30 cellular contexts compared by ENCODE assay signal in genomic region chr3:150145659-150146058, GRCh38.
DNase-seq lines count a peak whose midpoint lies in the region; ATAC-seq and TF ChIP-seq lines count a peak whose summit lies in the region.
"Had no signal": no experiment of that assay in that cellular context is flagged by ENCODE, and none has a peak within 500 bp of the region (broad histone marks: within the 10 kb centered on the region; RNA-seq: fewer than 3 reads in every experiment).

No MANE protein-coding gene starts in this region.

- no peak overlapping the region for H3K9ac ChIP-seq in mesenchymal stem cell (ENCODE audit: low read length)
- no peak overlapping the region for H3K9ac ChIP-seq in stomach smooth muscle (ENCODE audit: low read length in 2 of 2)
- no peak overlapping the region for H3K9ac ChIP-seq in mammary epithelial cell (ENCODE audit: insufficient read depth, low read length)

- no peaks in the 10 kb centered on the region for H3K79me1 ChIP-seq in mesenchymal stem cell (replicated peaks; ENCODE audit: low read length, poor library complexity, severe bottlenecking)

- H3K27ac ChIP-seq in esophagus muscularis mucosa (replicated peaks in 1 of 4) (no peak overlapping the region), mesenchymal stem cell (ENCODE audit: low read length, poor library complexity, severe bottlenecking) (no peak overlapping the region), stomach smooth muscle (ENCODE audit: low read length) (peak overlapping the region; percentile 91), mammary epithelial cell (ENCODE audit: insufficient read depth, low read depth, low read length) (no peak overlapping the region), tibial nerve (no peak overlapping the region)
- H3K27ac ChIP-seq: adrenal gland, cardiac muscle cell, right lobe of liver, suprapubic skin had no signal

- no peak overlapping the region for H2BK12ac ChIP-seq in mesenchymal stem cell (ENCODE audit: low read length in 2 of 2)

- H3K14ac ChIP-seq in mesenchymal stem cell (ENCODE audit: low read length in 2 of 2) = no peak overlapping the region

- H3K23ac ChIP-seq in mesenchymal stem cell (ENCODE audit: low read length in 2 of 2) = no peak overlapping the region

- TF ChIP-seq POLR2A in esophagus muscularis mucosa (IDR thresholded peaks at IDR 0.05; ENCODE audit: low read depth) = no peak
- TF ChIP-seq POLR2A in tibial nerve (IDR thresholded peaks at IDR 0.05) = no peak
- no peak for TF ChIP-seq POLR2A in GM18505 (IDR thresholded peaks at IDR 0.05; ENCODE audit: borderline replicate concordance, extremely low read depth, insufficient read depth, insufficient read length)

- H3K4me1 ChIP-seq in esophagus muscularis mucosa (peaks cover 3 to 15% (median 8%) of the 10 kb centered on the region in 4 donors), mesenchymal stem cell (ENCODE audit: control insufficient read depth, insufficient read depth, low read depth, low read length) (peaks cover 11% of the 10 kb centered on the region), stomach smooth muscle (ENCODE audit: control insufficient read depth, insufficient read depth, low read length) (peaks cover 13% of the 10 kb centered on the region), mammary epithelial cell (ENCODE audit: insufficient read depth, low read length) (peaks cover 27% of the 10 kb centered on the region), tibial nerve (no peaks in the 10 kb centered on the region)
- H3K4me1 ChIP-seq: adrenal gland, BE2C, right lobe of liver, suprapubic skin had no signal

- no peak overlapping the region for H2BK15ac ChIP-seq in mesenchymal stem cell (ENCODE audit: low read depth, poor library complexity, severe bottlenecking)

- intact Hi-C loops in esophagus muscularis mucosa (cut with DNase I) = no loop called here
- intact Hi-C loops in mammary epithelial cell (cut with micrococcal nuclease) = loop anchor here (5.0 kb wide), 1 partner anchor 63 kb away; no protein-coding TSS in a partner anchor

- H2BK120ac ChIP-seq in mesenchymal stem cell (ENCODE audit: low read depth, low read length) = no peak overlapping the region

- H3K9me3 ChIP-seq in esophagus muscularis mucosa = no peaks in the 10 kb centered on the region
- H3K9me3 ChIP-seq in mesenchymal stem cell (ENCODE audit: control insufficient read depth, low read length) = no peaks in the 10 kb centered on the region
- no peaks in the 10 kb centered on the region for H3K9me3 ChIP-seq in stomach smooth muscle (ENCODE audit: control insufficient read depth in 2 of 2, low read length in 2 of 2)
- no peaks in the 10 kb centered on the region for H3K9me3 ChIP-seq in mammary epithelial cell (replicated peaks; ENCODE audit: insufficient read depth, low read length)
- no peaks in the 10 kb centered on the region for H3K9me3 ChIP-seq in tibial nerve
- H3K9me3 ChIP-seq: adrenal gland, BE2C, right lobe of liver, suprapubic skin had no signal

- H2AK5ac ChIP-seq in mesenchymal stem cell (ENCODE audit: low read length, severe bottlenecking) = no peak overlapping the region

- no peaks in the 10 kb centered on the region for H3K79me2 ChIP-seq in mammary epithelial cell (ENCODE audit: insufficient read depth, low read length)

- H3K4me3 ChIP-seq in esophagus muscularis mucosa (no peak overlapping the region), mesenchymal stem cell (ENCODE audit: insufficient read depth in 1 of 2, low read depth in 1 of 2, low read length in 2 of 2) (no peak overlapping the region), stomach smooth muscle (ENCODE audit: low read length in 2 of 2) (no peak overlapping the region), mammary epithelial cell (replicated peaks in 1 of 3; ENCODE audit: insufficient read depth in 1 of 3, low read depth in 2 of 3, low read length in 3 of 3) (no peak overlapping the region), tibial nerve (no peak overlapping the region)
- H3K4me3 ChIP-seq: adrenal gland, cardiac muscle cell, GM12878, lung, right lobe of liver, suprapubic skin had no signal

- TF ChIP-seq CTCF in esophagus muscularis mucosa (IDR thresholded peaks at IDR 0.05) = no peak
- no peak for TF ChIP-seq CTCF in mammary epithelial cell (conservative IDR thresholded peaks at IDR 0.05 in 1 of 2, IDR thresholded peaks at IDR 0.05 in 1 of 2; ENCODE audit: extremely low read depth in 1 of 2, insufficient read depth in 1 of 2, low read depth in 1 of 2, low read length in 2 of 2)
- no peak for TF ChIP-seq CTCF in tibial nerve (IDR thresholded peaks at IDR 0.05)

- peak; percentile 66 for DNase-seq in M059J (ENCODE audit: low read depth)
- DNase-seq in esophagus muscularis mucosa (ENCODE audit: extremely low spot score) = peak; percentile 64
- peak; percentile 68 for DNase-seq in mesenchymal stem cell
- no peak for DNase-seq in mammary epithelial cell
- no peak for DNase-seq in tibial nerve (ENCODE audit: low spot score in 2 of 2)
- DNase-seq: activated CD4-positive, alpha-beta T cell treated with anti-CD3 and anti-CD28 coated beads for 36 hours; activated naive CD4-positive, alpha-beta T cell; activated T-cell treated with anti-CD3 and anti-CD28 coated beads, Interleukin-2, amount 50 U/mL, for 4 hours; adrenal gland; BE2C; CD8-positive, alpha-beta memory T cell; DMS 273 treated with DMSO at 0.1 percent for 48 hours; EL; endodermal cell; head of caudate nucleus; kidney; NCI-H1092 treated with DMSO at 0.1 percent for 48 hours; NCI-H187 treated with DMSO at 0.1 percent for 48 hours; NCI-H526; right lobe of liver; Right ventricle myocardium superior; stimulated activated CD4-positive, alpha-beta T cell treated with anti-CD3 and anti-CD28 coated beads, Interleukin-4, amount 100 ng/mL, for 4 hours had no signal

- H2BK5ac ChIP-seq in mesenchymal stem cell (ENCODE audit: low read depth, low read length, poor library complexity, severe bottlenecking) = no peak overlapping the region

- ATAC-seq in GM18505 (IDR thresholded peaks at IDR 0.05; ENCODE audit: unreplicated experiment) = no peak
- ATAC-seq: activated CD4-positive, alpha-beta T cell treated with anti-CD3 and anti-CD28 coated beads for 36 hours; activated T-cell treated with anti-CD3 and anti-CD28 coated beads, Interleukin-2, amount 50 U/mL, for 4 hours; esophagus mucosa; GM12878; right lobe of liver; stimulated activated memory B cell treated with anti-CD40 and anti-IgM and Interleukin-4, amounts not matched to agents 10 μg/mL and 1 μg/mL and 100 μg/mL, for 72 hours had no signal

- no peak overlapping the region for H4K91ac ChIP-seq in mesenchymal stem cell (ENCODE audit: low read length)

- in situ Hi-C loops in mammary epithelial cell (cut with MboI; ENCODE audit: low sequenced_read_pairs in 2 of 2) = no loop called here

- no peak for TF ChIP-seq EP300 in esophagus muscularis mucosa (IDR thresholded peaks at IDR 0.05)
- TF ChIP-seq EP300 in tibial nerve (IDR thresholded peaks at IDR 0.05) = no peak

- 81% methylated on average over 3 of the region's 3 CpGs for WGBS in esophagus muscularis mucosa
- 100% methylated on average over 3 of the region's 3 CpGs for WGBS in mesenchymal stem cell
- 93% methylated on average over 3 of the region's 3 CpGs for WGBS in mammary epithelial cell (ENCODE audit: low coverage, missing lambda C conversion rate)
- 88 to 92% methylated on average over 3 of the region's 3 CpGs for WGBS in tibial nerve, 2 donors

- no peak overlapping the region for H2AFZ ChIP-seq in mesenchymal stem cell (ENCODE audit: low read depth, low read length)
- no peak overlapping the region for H2AFZ ChIP-seq in mammary epithelial cell (ENCODE audit: low read depth, low read length)

- CTCF ChIA-PET in mammary epithelial cell (lab: Charles Lee; ENCODE audit: low non-redundant PET) = no interaction called here

- H3K4me2 ChIP-seq in mesenchymal stem cell (ENCODE audit: low read length, poor library complexity, severe bottlenecking) (no peak overlapping the region), mammary epithelial cell (ENCODE audit: insufficient read depth, low read depth, low read length) (no peak overlapping the region)

- H3K27me3 ChIP-seq in esophagus muscularis mucosa = no peaks in the 10 kb centered on the region
- no peaks in the 10 kb centered on the region for H3K27me3 ChIP-seq in mesenchymal stem cell (ENCODE audit: control insufficient read depth in 1 of 2, insufficient read depth in 1 of 2, low read length in 2 of 2)
- H3K27me3 ChIP-seq in stomach smooth muscle (ENCODE audit: control insufficient read depth in 1 of 2, insufficient read depth in 2 of 2, low read length in 2 of 2) = no peaks in the 10 kb centered on the region
- no peaks in the 10 kb centered on the region for H3K27me3 ChIP-seq in mammary epithelial cell (ENCODE audit: insufficient read depth, low read length)
- H3K27me3 ChIP-seq in tibial nerve = no peaks in the 10 kb centered on the region
- H3K27me3 ChIP-seq: adrenal gland, BE2C, cardiac muscle cell, right lobe of liver had no signal

- dilution Hi-C loops in mammary epithelial cell (cut with HindIII; ENCODE audit: low sequenced_read_pairs) = no loop called here

- H3K4ac ChIP-seq in mesenchymal stem cell (ENCODE audit: low read depth in 1 of 2, low read length in 2 of 2) = no peak overlapping the region

- H4K8ac ChIP-seq in mesenchymal stem cell (ENCODE audit: low read length) = no peak overlapping the region

- no peaks in the 10 kb centered on the region for H3K36me3 ChIP-seq in esophagus muscularis mucosa
- H3K36me3 ChIP-seq in mesenchymal stem cell (ENCODE audit: control insufficient read depth in 1 of 2, insufficient read depth in 2 of 2, low read depth in 1 of 2, low read length in 2 of 2) = no peaks in the 10 kb centered on the region
- H3K36me3 ChIP-seq in stomach smooth muscle (ENCODE audit: control insufficient read depth in 2 of 2, insufficient read depth in 2 of 2, low read length in 2 of 2) = no peaks in the 10 kb centered on the region
- H3K36me3 ChIP-seq in mammary epithelial cell (ENCODE audit: insufficient read depth, low read length) = no peaks in the 10 kb centered on the region
- no peaks in the 10 kb centered on the region for H3K36me3 ChIP-seq in tibial nerve
- H3K36me3 ChIP-seq: adrenal gland, BE2C, cardiac muscle cell, right lobe of liver, suprapubic skin had no signal

- H4K20me1 ChIP-seq in mammary epithelial cell (ENCODE audit: insufficient read depth, low read length) = no peaks in the 10 kb centered on the region

- BruUV-seq in mammary epithelial cell (replicated peaks; lab: Mats Ljungman, UMichigan) = no TSS peak

- H3K18ac ChIP-seq in mesenchymal stem cell (ENCODE audit: low read depth in 1 of 2, low read length in 2 of 2) = no peak overlapping the region

Comparison
In these comparisons a context has a peak if more than half of its experiments do, and no peak if none do; other contexts are left out.
1. DNase-seq: peak in M059J (single experiment), esophagus muscularis mucosa (single experiment) and mesenchymal stem cell (single experiment); none in mammary epithelial cell (single experiment) and tibial nerve (0 of 2).